Comparison of ENCODE assay signal across 8 cellular contexts in the genomic region with DNA sequence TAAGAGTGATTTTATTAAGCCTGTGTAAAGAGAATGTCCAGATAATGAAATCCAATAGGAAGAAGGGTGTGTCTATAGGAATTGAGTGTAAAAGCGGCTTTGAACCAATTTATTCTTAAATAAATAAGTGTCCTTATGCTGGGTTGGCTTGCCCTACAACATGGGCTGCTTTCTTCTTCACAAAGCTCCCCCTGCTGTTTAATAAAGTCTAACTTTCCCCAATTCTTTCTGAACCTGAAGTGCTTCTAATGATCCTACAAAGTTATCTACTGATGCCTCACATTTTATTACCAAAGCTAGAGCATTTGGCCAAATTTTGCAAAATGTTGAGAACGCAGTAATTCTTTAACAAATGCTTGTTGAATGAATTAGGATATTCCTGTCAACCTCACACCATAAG. TPM values are rescaled to one million over a fixed set of nuclear protein-coding genes. Genes with fewer than 3 reads are reported as not detected.
DNase-seq lines count a peak whose midpoint lies in the region; ATAC-seq, FAIRE-seq and TF ChIP-seq lines count a peak whose summit lies in the region.

No MANE protein-coding gene starts in this region.

- peak; percentile 49 for TF ChIP-seq CTCF in fibroblast of the aortic adventitia (IDR thresholded peaks at IDR 0.05; ENCODE audit: insufficient read depth, low read length)

- H3K4me3 ChIP-seq in fibroblast of the aortic adventitia (ENCODE audit: low read depth, low read length) = no peak overlapping the region

- peak; percentile 43 for DNase-seq in A172 (ENCODE audit: low spot score)
- DNase-seq in GM18507 (ENCODE audit: extremely low spot score, insufficient read length, low read depth) = peak; percentile 12
- DNase-seq in RPMI8226 = peak; percentile 76
- DNase-seq in fibroblast of the aortic adventitia (ENCODE audit: low read depth) = peak; percentile 78
- peak; percentile 59 for DNase-seq in putamen (ENCODE audit: low spot score)
- no peak for DNase-seq in activated CD8-positive, alpha-beta memory T cell treated with anti-CD3 and anti-CD28 coated beads for 24 hours
- no peak for DNase-seq in activated naive CD4-positive, alpha-beta T cell (lab: John Stamatoyannopoulos, UW)

- FAIRE-seq in GM18507 (lab: Jason Lieb, UNC) = peak; percentile 52

- ATAC-seq in GM18907 (IDR thresholded peaks at IDR 0.05; ENCODE audit: unreplicated experiment) = no peak

RNA-seq across cellular contexts. Expression of gene SIRT5, which starts 36.3 kb away (rescaled TPM):
- total RNA-seq in A172 (2014; rRNA removed; shearing (Covaris generic)) = 7.0 and 9.2 TPM in 2 replicates
- 4.9 and 8.6 TPM in 2 replicates for total RNA-seq in fibroblast of the aortic adventitia (ENCODE audit: low replicate concordance)

RNA-seq across cellular contexts. Expression of gene GFOD1, which starts 50.7 kb away (rescaled TPM):
- 2.5 and 3.3 TPM in 2 replicates for total RNA-seq in A172 (2014; rRNA removed; shearing (Covaris generic))
- 2.6 and 3.0 TPM in 2 replicates for total RNA-seq in fibroblast of the aortic adventitia (ENCODE audit: low replicate concordance)

Comparison
In these comparisons a context has a peak if more than half of its experiments do, and no peak if none do; other contexts are left out.
1. DNase-seq: peak in A172 (single experiment), GM18507 (single experiment), RPMI8226 (single experiment), fibroblast of the aortic adventitia (single experiment) and putamen (single experiment); none in activated CD8-positive, alpha-beta memory T cell treated with anti-CD3 and anti-CD28 coated beads for 24 hours (single experiment) and activated naive CD4-positive, alpha-beta T cell (0 of 4).